In genomic region chr2:15734871-15735737, GRCh38 we compare ENCODE assay signal across 23 cellular contexts.
DNase-seq lines count a peak whose midpoint lies in the region; ATAC-seq, FAIRE-seq and TF ChIP-seq lines count a peak whose summit lies in the region.
"Had no signal": no experiment of that assay in that cellular context is flagged by ENCODE, and none has a peak within 500 bp of the region (broad histone marks: within the 10 kb centered on the region; RNA-seq: fewer than 3 reads in every experiment).

No MANE protein-coding gene starts in this region.

- H2BK20ac ChIP-seq in H9 (ENCODE audit: low read depth, low read length, poor library complexity, severe bottlenecking), result no peak overlapping the region

- no peak for FAIRE-seq in pancreas (lab: Jason Lieb, UNC)

- H2BK15ac ChIP-seq in H9 (ENCODE audit: low read depth, low read length), result no peak overlapping the region

- no peaks in the 10 kb centered on the region for H3K79me1 ChIP-seq in H9 (ENCODE audit: insufficient read depth, low read depth, low read length, poor library complexity, severe bottlenecking)

- intact Hi-C loops in pancreas (cut with DNase I), result no loop called here

- H2BK120ac ChIP-seq in H9 (ENCODE audit: low read depth, low read length, poor library complexity, severe bottlenecking), result no peak overlapping the region

- H4K5ac ChIP-seq in H9 (ENCODE audit: insufficient read length, low read depth, low read length), result no peak overlapping the region

- H3K27ac ChIP-seq in H9 (ENCODE audit: insufficient read length, low read depth, low read length) (no peak overlapping the region), pancreas (no peak overlapping the region), gastroesophageal sphincter (peak overlapping the region in 1 of 4 donors; percentile 5)
- H3K27ac ChIP-seq: gastrocnemius medialis had no signal

- no peak overlapping the region for H2BK5ac ChIP-seq in H9 (ENCODE audit: insufficient read length, low read length)

- no peaks in the 10 kb centered on the region; a peak in 1 of 5 replicates for H3K9me3 Mint-ChIP-seq in H9
- H3K9me3 Mint-ChIP-seq in activated naive CD8-positive, alpha-beta T cell treated with anti-CD3 and anti-CD28 coated beads, Interleukin-2, amount 50 U/mL, for 24 hours, result no peaks in the 10 kb centered on the region
- H3K9me3 Mint-ChIP-seq: CD4-positive, alpha-beta memory T cell; natural killer cell treated with Interleukin-12 subunit alpha and Interleukin-12 subunit beta and Interleukin-15 and Interleukin-18, amount 100 ng/mL, for 72 hours; T-cell had no signal

- H3K23me2 ChIP-seq in H9 (ENCODE audit: insufficient read length, low read depth, low read length, poor library complexity, severe bottlenecking), result no peaks in the 10 kb centered on the region

- no peak overlapping the region for H3K4me3 ChIP-seq in choroid plexus epithelial cell (ENCODE audit: low read depth, low read length)
- H3K4me3 ChIP-seq in pancreas, result no peak overlapping the region
- H3K4me3 ChIP-seq in gastroesophageal sphincter, result no peak overlapping the region
- H3K4me3 ChIP-seq: gastrocnemius medialis, MG63 had no signal

- H3K18ac ChIP-seq in H9 (ENCODE audit: insufficient read length, low read depth, low read length), result no peak overlapping the region

- no peak overlapping the region for H4K8ac ChIP-seq in H9 (replicated peaks; ENCODE audit: insufficient read length, low read depth, low read length)

- H3K14ac ChIP-seq in H9 (ENCODE audit: insufficient read depth, low read length), result no peak overlapping the region

- no peak for TF ChIP-seq EP300 in gastroesophageal sphincter (IDR thresholded peaks at IDR 0.05)

- H3K56ac ChIP-seq in H9 (ENCODE audit: insufficient read length, low read depth, low read length), result no peak overlapping the region

- H3K4me2 ChIP-seq in H9 (ENCODE audit: insufficient read depth, insufficient read length, low read length), result no peak overlapping the region

- H3K36me3 Mint-ChIP-seq in H9 (ENCODE audit: insufficient read depth in 1 of 3, low read depth in 3 of 3), result no peaks in the 10 kb centered on the region
- H3K36me3 Mint-ChIP-seq in activated naive CD8-positive, alpha-beta T cell treated with anti-CD3 and anti-CD28 coated beads, Interleukin-2, amount 50 U/mL, for 24 hours (ENCODE audit: low read depth), result no peaks in the 10 kb centered on the region
- H3K36me3 Mint-ChIP-seq: CD4-positive, alpha-beta memory T cell; natural killer cell treated with Interleukin-12 subunit alpha and Interleukin-12 subunit beta and Interleukin-15 and Interleukin-18, amount 100 ng/mL, for 72 hours; T-cell had no signal

- no peaks in the 10 kb centered on the region for H3K27me3 ChIP-seq in H9 (ENCODE audit: insufficient read depth, low read length)
- H3K27me3 ChIP-seq in pancreas, result no peaks in the 10 kb centered on the region
- no peaks in the 10 kb centered on the region for H3K27me3 ChIP-seq in gastroesophageal sphincter
- H3K27me3 ChIP-seq: gastrocnemius medialis, MG63 had no signal

- no peak overlapping the region for H3K23ac ChIP-seq in H9 (ENCODE audit: insufficient read length, low read depth, low read length)

- H3K9me3 ChIP-seq in H9 (ENCODE audit: control insufficient read depth, low read depth, low read length) (no peaks in the 10 kb centered on the region), pancreas (no peaks in the 10 kb centered on the region), gastroesophageal sphincter (peaks cover 0 to 3% (median 0%) of the 10 kb centered on the region in 3 donors)
- H3K9me3 ChIP-seq: gastrocnemius medialis, MG63 had no signal

- H2AFZ ChIP-seq in H9 (ENCODE audit: low read length), result no peak overlapping the region

- H4K20me1 ChIP-seq in H9 (ENCODE audit: control insufficient read depth, insufficient read depth, insufficient read length), result no peaks in the 10 kb centered on the region

- H3K4ac ChIP-seq in H9 (ENCODE audit: low read depth, low read length), result no peak overlapping the region

- H3K79me2 ChIP-seq in H9 (ENCODE audit: insufficient read depth, low read length), result no peaks in the 10 kb centered on the region

- no peak for TF ChIP-seq POLR2A in gastroesophageal sphincter (IDR thresholded peaks at IDR 0.05)

- H3K4me1 ChIP-seq in H9 (ENCODE audit: insufficient read depth, low read length), result 0 out of 2 replicates have a peak, but pooled peaks cover 3% of the 10 kb centered on the region
- H3K4me1 ChIP-seq in pancreas, result peaks cover 15 to 30% (median 28%) of the 10 kb centered on the region in 3 donors
- H3K4me1 ChIP-seq in gastroesophageal sphincter, result peaks cover 0 to 51% (median 16%) of the 10 kb centered on the region in 3 donors

- H2BK12ac ChIP-seq in H9 (ENCODE audit: insufficient read length, low read depth, low read length), result no peak overlapping the region

- peak in 3 of 4 donors; percentile 10 to 32 (median 14) for ATAC-seq in pancreas
- no peak for ATAC-seq in gastroesophageal sphincter
- ATAC-seq in activated naive CD8-positive, alpha-beta T cell treated with anti-CD3 and anti-CD28 coated beads, Interleukin-2, amount 50 U/mL, for 24 hours, result no peak
- ATAC-seq: gastrocnemius medialis; natural killer cell treated with Interleukin-12 subunit alpha and Interleukin-12 subunit beta and Interleukin-15 and Interleukin-18, amount 100 ng/mL, for 72 hours had no signal

- no peak overlapping the region for H2AK5ac ChIP-seq in H9 (ENCODE audit: insufficient read length, low read length)

- H3K36me3 ChIP-seq in pancreas (no peaks in the 10 kb centered on the region), gastroesophageal sphincter (no peaks in the 10 kb centered on the region)
- H3K36me3 ChIP-seq: gastrocnemius medialis, MG63 had no signal

- H3K27ac Mint-ChIP-seq in H9, result no peak overlapping the region; a peak in 1 of 7 replicates
- no peak overlapping the region for H3K27ac Mint-ChIP-seq in activated naive CD8-positive, alpha-beta T cell treated with anti-CD3 and anti-CD28 coated beads, Interleukin-2, amount 50 U/mL, for 24 hours
- H3K27ac Mint-ChIP-seq: CD4-positive, alpha-beta memory T cell; natural killer cell treated with Interleukin-12 subunit alpha and Interleukin-12 subunit beta and Interleukin-15 and Interleukin-18, amount 100 ng/mL, for 72 hours; T-cell had no signal

- H3K27me3 Mint-ChIP-seq in H9 (ENCODE audit: low read depth), result peaks cover 3% of the 10 kb centered on the region; the same call in 1 of the 2 replicates
- H3K27me3 Mint-ChIP-seq in activated naive CD8-positive, alpha-beta T cell treated with anti-CD3 and anti-CD28 coated beads, Interleukin-2, amount 50 U/mL, for 24 hours, result no peaks in the 10 kb centered on the region

- peaks cover 18 to 21% of the 10 kb centered on the region in 2 experiments for H3K4me1 Mint-ChIP-seq in H9
- no peaks in the 10 kb centered on the region for H3K4me1 Mint-ChIP-seq in activated naive CD8-positive, alpha-beta T cell treated with anti-CD3 and anti-CD28 coated beads, Interleukin-2, amount 50 U/mL, for 24 hours
- H3K4me1 Mint-ChIP-seq: CD4-positive, alpha-beta memory T cell; T-cell had no signal

- whole genome bisulfite sequencing in H9 (ENCODE audit: extremely low coverage, insufficient read length, low lambda C conversion rate), result no CpG with 5 or more reads among the region's 7 CpGs
- WGBS in pancreas, 2 donors, result 66 to 72% methylated on average over 7 of the region's 7 CpGs
- 67 to 88% methylated on average over 4 to 5 of the region's 7 CpGs for WGBS in gastroesophageal sphincter (ENCODE audit: low coverage in 1 of 2), 2 donors

- H4K91ac ChIP-seq in H9 (ENCODE audit: insufficient read length, low read depth, low read length), result no peak overlapping the region

- no peak overlapping the region for H3T11ph ChIP-seq in H9 (ENCODE audit: low read length)

- H3K4me3 Mint-ChIP-seq in H9, result no peak overlapping the region
- H3K4me3 Mint-ChIP-seq in activated naive CD8-positive, alpha-beta T cell treated with anti-CD3 and anti-CD28 coated beads, Interleukin-2, amount 50 U/mL, for 24 hours, result no peak overlapping the region
- H3K4me3 Mint-ChIP-seq: CD4-positive, alpha-beta memory T cell; natural killer cell treated with Interleukin-12 subunit alpha and Interleukin-12 subunit beta and Interleukin-15 and Interleukin-18, amount 100 ng/mL, for 72 hours; T-cell had no signal

- no peak overlapping the region for H3K9ac ChIP-seq in H9 (ENCODE audit: extremely low read depth, insufficient read length, low read length)

- TF ChIP-seq CTCF in H9 (conservative IDR thresholded peaks at IDR 0.05) (no peak), choroid plexus epithelial cell (conservative IDR thresholded peaks at IDR 0.05; ENCODE audit: low read depth, low read length) (no peak), pancreas (IDR thresholded peaks at IDR 0.05) (no peak), gastroesophageal sphincter (IDR thresholded peaks at IDR 0.05) (no peak)

- DNase-seq in H9 (peak; percentile 8), choroid plexus epithelial cell (ENCODE audit: low read depth) (peak; percentile 60), inferior parietal cortex (ENCODE audit: extremely low spot score) (peak; percentile 45), pancreas (no peak), AG20443 (ENCODE audit: low spot score) (no peak), NCI-H187 treated with DMSO at 0.1 percent for 48 hours (lab: John Stamatoyannopoulos, UW) (no peak)
- DNase-seq in activated naive CD8-positive, alpha-beta T cell treated with anti-CD3 and anti-CD28 coated beads, Interleukin-2, amount 50 U/mL, for 24 hours, result no peak
- DNase-seq: activated CD4-positive, alpha-beta T cell treated with anti-CD3 and anti-CD28 coated beads, Interleukin-2, amount 50 U/mL, for 1 hour; activated naive CD4-positive, alpha-beta T cell; aorta; CD4-positive, alpha-beta memory T cell; gastrocnemius medialis; GOT3; mammary epithelial cell; MG63; NCI-H1930; NCI-H510A treated with DMSO at 0.1 percent for 48 hours; stimulated activated CD4-positive, alpha-beta T cell treated with anti-CD3 and anti-CD28 coated beads, Interleukin-15, amount 100 ng/mL, for 24 hours; stimulated activated naive CD4-positive, alpha-beta T cell; T-cell; trophoblast cell had no signal

Comparison
In these comparisons a context has a peak if more than half of its experiments do, and no peak if none do; other contexts are left out.
1. DNase-seq: peak in H9 (single experiment), choroid plexus epithelial cell (single experiment) and inferior parietal cortex (single experiment); none in pancreas (0 of 6), AG20443 (single experiment), activated naive CD8-positive, alpha-beta T cell treated with anti-CD3 and anti-CD28 coated beads, Interleukin-2, amount 50 U/mL, for 24 hours (single experiment) and NCI-H187 treated with DMSO at 0.1 percent for 48 hours (single experiment).
2. ATAC-seq: peak in pancreas (3 of 4); none in gastroesophageal sphincter (single experiment) and activated naive CD8-positive, alpha-beta T cell treated with anti-CD3 and anti-CD28 coated beads, Interleukin-2, amount 50 U/mL, for 24 hours (single experiment).